8 cellular contexts compared by ENCODE assay signal in genomic region chr7:133853706-133854276, GRCh38.
DNase-seq lines count a peak whose midpoint lies in the region; ATAC-seq and TF ChIP-seq lines count a peak whose summit lies in the region.

No MANE protein-coding gene starts in this region.

- no peak overlapping the region for H3K4me3 Mint-ChIP-seq in activated T-cell treated with anti-CD3 and anti-CD28 coated beads, Interleukin-2, amount 50 U/mL, for 24 hours
- H3K4me3 Mint-ChIP-seq in T-helper 17 cell = no peak overlapping the region
- H3K4me3 Mint-ChIP-seq in stimulated activated memory B cell treated with anti-CD40 and anti-IgM and Interleukin-4, amounts not matched to agents 10 μg/mL and 1 μg/mL and 100 μg/mL, for 72 hours = no peak overlapping the region
- no peak overlapping the region for H3K4me3 Mint-ChIP-seq in CD8-positive, alpha-beta T cell

- TF ChIP-seq CTCF in foreskin keratinocyte (conservative IDR thresholded peaks at IDR 0.05) = peak; percentile 87
- no peak for TF ChIP-seq CTCF in CD8-positive, alpha-beta T cell (IDR thresholded peaks at IDR 0.05)

- H3K9me3 Mint-ChIP-seq in activated T-cell treated with anti-CD3 and anti-CD28 coated beads, Interleukin-2, amount 50 U/mL, for 24 hours = no peaks in the 10 kb centered on the region
- no peaks in the 10 kb centered on the region for H3K9me3 Mint-ChIP-seq in stimulated activated memory B cell treated with anti-CD40 and anti-IgM and Interleukin-4, amounts not matched to agents 10 μg/mL and 1 μg/mL and 100 μg/mL, for 72 hours
- H3K9me3 Mint-ChIP-seq in CD8-positive, alpha-beta T cell = no peaks in the 10 kb centered on the region

- H3K4me1 ChIP-seq in foreskin keratinocyte = peaks cover 18% of the 10 kb centered on the region
- no peaks in the 10 kb centered on the region for H3K4me1 ChIP-seq in CD8-positive, alpha-beta T cell (ENCODE audit: insufficient read depth, low read length)

- no peak overlapping the region for H3K27ac Mint-ChIP-seq in activated T-cell treated with anti-CD3 and anti-CD28 coated beads, Interleukin-2, amount 50 U/mL, for 24 hours
- no peak overlapping the region for H3K27ac Mint-ChIP-seq in T-helper 17 cell
- no peak overlapping the region for H3K27ac Mint-ChIP-seq in stimulated activated memory B cell treated with anti-CD40 and anti-IgM and Interleukin-4, amounts not matched to agents 10 μg/mL and 1 μg/mL and 100 μg/mL, for 72 hours
- no peak overlapping the region for H3K27ac Mint-ChIP-seq in CD8-positive, alpha-beta T cell

- ATAC-seq in T-helper 17 cell (peak; percentile 32), foreskin keratinocyte (peak; percentile 89)
- peak; percentile 67 for ATAC-seq in stimulated activated memory B cell treated with anti-CD40 and anti-IgM and Interleukin-4, amounts not matched to agents 10 μg/mL and 1 μg/mL and 100 μg/mL, for 72 hours
- no peak for ATAC-seq in CD8-positive, alpha-beta T cell

- H3K4me3 ChIP-seq in CD8-positive, alpha-beta T cell (ENCODE audit: low read depth, low read length) = no peak overlapping the region

- H3K27me3 Mint-ChIP-seq in activated T-cell treated with anti-CD3 and anti-CD28 coated beads, Interleukin-2, amount 50 U/mL, for 24 hours = no peaks in the 10 kb centered on the region
- H3K27me3 Mint-ChIP-seq in T-helper 17 cell = no peaks in the 10 kb centered on the region
- no peaks in the 10 kb centered on the region for H3K27me3 Mint-ChIP-seq in stimulated activated memory B cell treated with anti-CD40 and anti-IgM and Interleukin-4, amounts not matched to agents 10 μg/mL and 1 μg/mL and 100 μg/mL, for 72 hours
- no peaks in the 10 kb centered on the region for H3K27me3 Mint-ChIP-seq in CD8-positive, alpha-beta T cell (ENCODE audit: low read depth)

- intact Hi-C loops in CD8-positive, alpha-beta T cell (cut with DNase I, micrococcal nuclease) = no loop called here

- CTCF ChIA-PET in CD8-positive, alpha-beta T cell (lab: Charles Lee) = interaction anchor here (0.7 to 1.5 kb wide), 5 partner anchors 9 to 145 kb away, joined by 3 read pairs; no protein-coding TSS in a partner anchor

- H3K36me3 ChIP-seq in CD8-positive, alpha-beta T cell (ENCODE audit: insufficient read depth, low read length) = no peaks in the 10 kb centered on the region

- H3K36me3 Mint-ChIP-seq in activated T-cell treated with anti-CD3 and anti-CD28 coated beads, Interleukin-2, amount 50 U/mL, for 24 hours (ENCODE audit: low read depth) = no peaks in the 10 kb centered on the region
- H3K36me3 Mint-ChIP-seq in T-helper 17 cell (ENCODE audit: low read depth) = no peaks in the 10 kb centered on the region
- H3K36me3 Mint-ChIP-seq in stimulated activated memory B cell treated with anti-CD40 and anti-IgM and Interleukin-4, amounts not matched to agents 10 μg/mL and 1 μg/mL and 100 μg/mL, for 72 hours = peaks cover 7% of the 10 kb centered on the region
- no peaks in the 10 kb centered on the region for H3K36me3 Mint-ChIP-seq in CD8-positive, alpha-beta T cell

- peak; percentile 26 to 36 for DNase-seq in activated T-cell treated with anti-CD3 and anti-CD28 coated beads, Interleukin-2, amount 50 U/mL, for 48 hours
- no peak for DNase-seq in activated T-cell treated with anti-CD3 and anti-CD28 coated beads, Interleukin-2, amount 50 U/mL, for 24 hours
- peak; percentile 55 for DNase-seq in GOT3 (lab: John Stamatoyannopoulos, UW)
- DNase-seq in NCI-H1092 (lab: John Stamatoyannopoulos, UW) = peak; percentile 30
- DNase-seq in T-helper 17 cell = no peak
- peak; percentile 98 to 99 for DNase-seq in foreskin keratinocyte
- DNase-seq in CD8-positive, alpha-beta T cell = no peak

- H3K9me3 ChIP-seq in T-helper 17 cell (ENCODE audit: control insufficient read depth, low read length, poor library complexity, severe bottlenecking) = no peaks in the 10 kb centered on the region
- no peaks in the 10 kb centered on the region for H3K9me3 ChIP-seq in CD8-positive, alpha-beta T cell (ENCODE audit: low read length)

- H3K27ac ChIP-seq in foreskin keratinocyte = no peak overlapping the region
- H3K27ac ChIP-seq in CD8-positive, alpha-beta T cell (ENCODE audit: low read depth, low read length) = no peak overlapping the region

- POLR2A ChIA-PET in CD8-positive, alpha-beta T cell (lab: Charles Lee) = no interaction called here

- no peaks in the 10 kb centered on the region for H3K27me3 ChIP-seq in foreskin keratinocyte
- H3K27me3 ChIP-seq in CD8-positive, alpha-beta T cell (ENCODE audit: insufficient read depth, low read length) = no peaks in the 10 kb centered on the region

- H3K4me1 Mint-ChIP-seq in activated T-cell treated with anti-CD3 and anti-CD28 coated beads, Interleukin-2, amount 50 U/mL, for 24 hours (ENCODE audit: low read depth) = no peaks in the 10 kb centered on the region
- peaks cover 3% of the 10 kb centered on the region for H3K4me1 Mint-ChIP-seq in T-helper 17 cell
- H3K4me1 Mint-ChIP-seq in stimulated activated memory B cell treated with anti-CD40 and anti-IgM and Interleukin-4, amounts not matched to agents 10 μg/mL and 1 μg/mL and 100 μg/mL, for 72 hours = peaks cover 14% of the 10 kb centered on the region
- no peaks in the 10 kb centered on the region for H3K4me1 Mint-ChIP-seq in CD8-positive, alpha-beta T cell (ENCODE audit: low read depth)

Comparison
In these comparisons a context has a peak if more than half of its experiments do, and no peak if none do; other contexts are left out.
1. DNase-seq: peak in activated T-cell treated with anti-CD3 and anti-CD28 coated beads, Interleukin-2, amount 50 U/mL, for 48 hours (2 of 2), GOT3 (single experiment), NCI-H1092 (single experiment) and foreskin keratinocyte (2 of 2); none in activated T-cell treated with anti-CD3 and anti-CD28 coated beads, Interleukin-2, amount 50 U/mL, for 24 hours (single experiment), T-helper 17 cell (0 of 3) and CD8-positive, alpha-beta T cell (0 of 7).